Comparison of ENCODE assay signal across 1 cellular context in genomic region chr2:240217431-240218301, GRCh38.
TF ChIP-seq lines count a peak whose summit lies in the region.

No MANE protein-coding gene starts in this region.

TF ChIP-seq in IMR-90, 13 proteins besides CTCF, POLR2A, EP300 and RAD21 (continued from another document):
- TF ChIP-seq USF2 (IDR thresholded peaks at IDR 0.05; ENCODE audit: low read depth, low read length) = no peak
- no peak for TF ChIP-seq MAZ (IDR thresholded peaks at IDR 0.05; ENCODE audit: borderline replicate concordance, low read depth, low read length)
